ENCODE assay signal across 8 cellular contexts in the genomic region with DNA sequence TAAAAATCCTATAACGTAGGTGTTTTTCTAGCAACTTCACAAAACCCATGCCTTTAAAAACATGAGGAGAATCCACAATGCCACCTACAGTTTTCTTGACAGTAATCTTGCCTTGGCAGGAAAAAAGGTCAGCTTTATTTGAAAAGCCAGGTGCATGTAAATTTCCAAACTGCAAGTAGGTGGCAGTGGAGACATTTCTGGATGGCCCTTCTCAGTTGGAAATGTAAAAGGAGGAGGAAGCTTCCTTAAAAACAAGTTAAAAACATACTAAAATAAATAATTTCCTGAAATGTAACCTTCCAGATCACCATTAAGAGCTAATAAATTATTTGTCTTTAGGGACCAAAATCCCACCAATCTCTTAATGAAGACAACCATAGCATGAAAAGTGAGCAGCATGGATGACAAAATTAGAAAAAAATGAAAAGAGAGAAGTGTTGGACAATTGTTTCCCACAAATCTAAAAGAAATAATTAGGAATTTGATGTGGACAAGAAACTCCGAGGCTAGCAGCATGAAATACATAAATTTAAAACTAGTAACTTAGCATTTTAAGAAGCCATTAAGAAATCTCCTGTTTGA.
A peak's percentile ranks its signal among the peaks of the same experiment; 100 is the strongest.
DNase-seq lines count a peak whose midpoint lies in the region; ATAC-seq, FAIRE-seq and TF ChIP-seq lines count a peak whose summit lies in the region.

No MANE protein-coding gene starts in this region.

- no peak for ATAC-seq in natural killer cell
- ATAC-seq in natural killer cell treated with Interleukin-12 subunit alpha and Interleukin-12 subunit beta and Interleukin-15 and Interleukin-18, amount 100 ng/mL, for 72 hours: no peak

- TF ChIP-seq CTCF in natural killer cell (IDR thresholded peaks at IDR 0.05) (peak; percentile 18), smooth muscle cell (IDR thresholded peaks at IDR 0.05; ENCODE audit: borderline replicate concordance, insufficient read depth, poor library complexity, severe bottlenecking) (peak; percentile 42)

- WGBS in smooth muscle cell (ENCODE audit: low lambda C conversion rate): 21% methylated on average over 2 of the region's 2 CpGs

- H3K36me3 Mint-ChIP-seq in natural killer cell: no peaks in the 10 kb centered on the region
- no peaks in the 10 kb centered on the region for H3K36me3 Mint-ChIP-seq in natural killer cell treated with Interleukin-12 subunit alpha and Interleukin-12 subunit beta and Interleukin-15 and Interleukin-18, amount 100 ng/mL, for 72 hours

- no peaks in the 10 kb centered on the region for H3K9me3 ChIP-seq in smooth muscle cell (replicated peaks; ENCODE audit: low read depth)

- peaks cover 29% of the 10 kb centered on the region for H3K27me3 ChIP-seq in smooth muscle cell (ENCODE audit: low read depth)

- H3K27ac Mint-ChIP-seq in natural killer cell: peak overlapping the region; percentile 31 to 59
- peak overlapping the region in 1 of 2 donors; percentile 52 for H3K27ac Mint-ChIP-seq in natural killer cell treated with Interleukin-12 subunit alpha and Interleukin-12 subunit beta and Interleukin-15 and Interleukin-18, amount 100 ng/mL, for 72 hours

- intact Hi-C loops in natural killer cell (cut with micrococcal nuclease): loop anchor here (5.0 to 10.0 kb wide), 2 partner anchors 185 to 332 kb away; a partner anchor contains a TSS

- no peaks in the 10 kb centered on the region for H3K79me2 ChIP-seq in smooth muscle cell (ENCODE audit: low read depth)

- H3K27me3 Mint-ChIP-seq in natural killer cell (ENCODE audit: low read depth in 2 of 2): no peaks in the 10 kb centered on the region
- H3K27me3 Mint-ChIP-seq in natural killer cell treated with Interleukin-12 subunit alpha and Interleukin-12 subunit beta and Interleukin-15 and Interleukin-18, amount 100 ng/mL, for 72 hours: no peaks in the 10 kb centered on the region

- H3K9me3 Mint-ChIP-seq in natural killer cell: no peaks in the 10 kb centered on the region
- no peaks in the 10 kb centered on the region for H3K9me3 Mint-ChIP-seq in natural killer cell treated with Interleukin-12 subunit alpha and Interleukin-12 subunit beta and Interleukin-15 and Interleukin-18, amount 100 ng/mL, for 72 hours

- no peak overlapping the region for H3K9ac ChIP-seq in smooth muscle cell (ENCODE audit: low read depth)

- H3K4me1 Mint-ChIP-seq in natural killer cell: peaks cover 20 to 48% of the 10 kb centered on the region in 2 donors
- H3K4me1 Mint-ChIP-seq in natural killer cell treated with Interleukin-12 subunit alpha and Interleukin-12 subunit beta and Interleukin-15 and Interleukin-18, amount 100 ng/mL, for 72 hours (ENCODE audit: low read depth in 2 of 2): peaks cover 13 to 25% of the 10 kb centered on the region in 2 donors

- no peak overlapping the region for H3K27ac ChIP-seq in smooth muscle cell (ENCODE audit: low read depth)

- peak; percentile 41 for FAIRE-seq in endometrium (lab: Jason Lieb, UNC)

- H3F3A ChIP-seq in smooth muscle cell (ENCODE audit: low read depth): no peaks in the 10 kb centered on the region

- H3K4me2 ChIP-seq in smooth muscle cell: no peak overlapping the region

- no peak overlapping the region for H2AFZ ChIP-seq in smooth muscle cell (ENCODE audit: low read depth)

- H3K4me1 ChIP-seq in smooth muscle cell (ENCODE audit: low read depth): no peaks in the 10 kb centered on the region

- no peak overlapping the region for H3K4me3 Mint-ChIP-seq in natural killer cell
- H3K4me3 Mint-ChIP-seq in natural killer cell treated with Interleukin-12 subunit alpha and Interleukin-12 subunit beta and Interleukin-15 and Interleukin-18, amount 100 ng/mL, for 72 hours: no peak overlapping the region

- no peaks in the 10 kb centered on the region for H4K20me1 ChIP-seq in smooth muscle cell (ENCODE audit: low read depth)

- no peak for DNase-seq in natural killer cell
- no peak for DNase-seq in natural killer cell treated with Interleukin-12 subunit alpha and Interleukin-12 subunit beta and Interleukin-15 and Interleukin-18, amount 100 ng/mL, for 72 hours (ENCODE audit: low spot score)
- peak; percentile 91 for DNase-seq in NCI-H69 (lab: John Stamatoyannopoulos, UW)
- DNase-seq in smooth muscle cell (lab: John Stamatoyannopoulos, UW; ENCODE audit: unreplicated experiment): no peak
- no peak for DNase-seq in cerebellar nuclear complex (lab: John Stamatoyannopoulos, UW)
- no peak for DNase-seq in activated CD4-positive, alpha-beta T cell treated with anti-CD3 and anti-CD28 coated beads, Interleukin-2, amount 50 U/mL, for 48 hours
- no peak for DNase-seq in GM19240 (ENCODE audit: insufficient read length, low spot score)

- no peaks in the 10 kb centered on the region for H3K36me3 ChIP-seq in smooth muscle cell (ENCODE audit: low read depth)

- H3K4me3 ChIP-seq in smooth muscle cell: no peak overlapping the region
